In the genomic region with DNA sequence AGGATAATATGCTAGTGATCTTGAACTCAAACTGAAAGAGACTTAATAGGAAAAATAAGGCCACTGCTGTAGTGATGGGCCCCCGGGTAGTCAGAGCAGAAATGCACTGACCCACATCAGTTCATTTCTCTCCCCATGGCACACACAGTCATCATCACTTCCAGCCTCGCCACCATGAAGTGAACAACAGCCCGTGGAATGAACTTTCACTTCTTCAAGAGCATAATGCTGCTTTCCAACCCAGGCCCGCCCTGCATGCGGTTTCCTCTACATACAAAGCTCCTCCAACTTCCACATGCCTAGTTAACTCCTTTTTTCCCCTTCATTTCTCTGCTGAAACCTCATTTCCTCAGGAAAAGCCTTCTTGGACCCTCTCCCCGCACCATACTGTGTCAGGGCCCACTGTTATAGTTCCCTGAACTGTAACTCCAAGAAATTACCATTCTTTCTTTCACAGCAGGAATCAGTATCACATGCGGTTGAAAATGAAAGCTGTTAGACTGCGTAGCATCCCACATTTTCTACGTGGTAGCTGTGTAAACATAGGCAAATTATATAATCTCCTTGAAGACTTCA, we compare ENCODE assay signal across 2 cellular contexts.
TF ChIP-seq lines count a peak whose summit lies in the region.

No MANE protein-coding gene starts in this region.

TF ChIP-seq in HepG2, 621 proteins besides CTCF, POLR2A, EP300 and RAD21 (continued from another document):
- TF ChIP-seq, protein P1, sequence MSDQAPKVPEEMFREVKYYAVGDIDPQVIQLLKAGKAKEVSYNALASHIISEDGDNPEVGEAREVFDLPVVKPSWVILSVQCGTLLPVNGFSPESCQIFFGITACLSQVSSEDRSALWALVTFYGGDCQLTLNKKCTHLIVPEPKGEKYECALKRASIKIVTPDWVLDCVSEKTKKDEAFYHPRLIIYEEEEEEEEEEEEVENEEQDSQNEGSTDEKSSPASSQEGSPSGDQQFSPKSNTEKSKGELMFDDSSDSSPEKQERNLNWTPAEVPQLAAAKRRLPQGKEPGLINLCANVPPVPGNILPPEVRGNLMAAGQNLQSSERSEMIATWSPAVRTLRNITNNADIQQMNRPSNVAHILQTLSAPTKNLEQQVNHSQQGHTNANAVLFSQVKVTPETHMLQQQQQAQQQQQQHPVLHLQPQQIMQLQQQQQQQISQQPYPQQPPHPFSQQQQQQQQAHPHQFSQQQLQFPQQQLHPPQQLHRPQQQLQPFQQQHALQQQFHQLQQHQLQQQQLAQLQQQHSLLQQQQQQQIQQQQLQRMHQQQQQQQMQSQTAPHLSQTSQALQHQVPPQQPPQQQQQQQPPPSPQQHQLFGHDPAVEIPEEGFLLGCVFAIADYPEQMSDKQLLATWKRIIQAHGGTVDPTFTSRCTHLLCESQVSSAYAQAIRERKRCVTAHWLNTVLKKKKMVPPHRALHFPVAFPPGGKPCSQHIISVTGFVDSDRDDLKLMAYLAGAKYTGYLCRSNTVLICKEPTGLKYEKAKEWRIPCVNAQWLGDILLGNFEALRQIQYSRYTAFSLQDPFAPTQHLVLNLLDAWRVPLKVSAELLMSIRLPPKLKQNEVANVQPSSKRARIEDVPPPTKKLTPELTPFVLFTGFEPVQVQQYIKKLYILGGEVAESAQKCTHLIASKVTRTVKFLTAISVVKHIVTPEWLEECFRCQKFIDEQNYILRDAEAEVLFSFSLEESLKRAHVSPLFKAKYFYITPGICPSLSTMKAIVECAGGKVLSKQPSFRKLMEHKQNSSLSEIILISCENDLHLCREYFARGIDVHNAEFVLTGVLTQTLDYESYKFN (CRISPR knock-in tag; conservative IDR thresholded peaks at IDR 0.05), result no peak
- no peak for TF ChIP-seq MAZ (IDR thresholded peaks at IDR 0.05; ENCODE audit: borderline replicate concordance, low read depth, low read length)
- TF ChIP-seq MAZ (CRISPR knock-in tag; IDR thresholded peaks at IDR 0.05; ENCODE audit: low read depth), result no peak
- TF ChIP-seq NRL (CRISPR knock-in tag; IDR thresholded peaks at IDR 0.05; ENCODE audit: borderline replicate concordance), result no peak
- TF ChIP-seq ZFP90 (CRISPR knock-in tag; IDR thresholded peaks at IDR 0.05; ENCODE audit: borderline replicate concordance), result no peak
TF ChIP-seq in HepG2: peak in this region for 1.

TF ChIP-seq in HEK293T, 16 proteins besides CTCF, POLR2A, EP300 and RAD21 (continued from another document):
- TF ChIP-seq, protein P2, sequence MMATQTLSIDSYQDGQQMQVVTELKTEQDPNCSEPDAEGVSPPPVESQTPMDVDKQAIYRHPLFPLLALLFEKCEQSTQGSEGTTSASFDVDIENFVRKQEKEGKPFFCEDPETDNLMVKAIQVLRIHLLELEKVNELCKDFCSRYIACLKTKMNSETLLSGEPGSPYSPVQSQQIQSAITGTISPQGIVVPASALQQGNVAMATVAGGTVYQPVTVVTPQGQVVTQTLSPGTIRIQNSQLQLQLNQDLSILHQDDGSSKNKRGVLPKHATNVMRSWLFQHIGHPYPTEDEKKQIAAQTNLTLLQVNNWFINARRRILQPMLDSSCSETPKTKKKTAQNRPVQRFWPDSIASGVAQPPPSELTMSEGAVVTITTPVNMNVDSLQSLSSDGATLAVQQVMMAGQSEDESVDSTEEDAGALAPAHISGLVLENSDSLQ (IDR thresholded peaks at IDR 0.05), result no peak
- TF ChIP-seq SP1 (IDR thresholded peaks at IDR 0.05), result no peak
